In the genomic region with DNA sequence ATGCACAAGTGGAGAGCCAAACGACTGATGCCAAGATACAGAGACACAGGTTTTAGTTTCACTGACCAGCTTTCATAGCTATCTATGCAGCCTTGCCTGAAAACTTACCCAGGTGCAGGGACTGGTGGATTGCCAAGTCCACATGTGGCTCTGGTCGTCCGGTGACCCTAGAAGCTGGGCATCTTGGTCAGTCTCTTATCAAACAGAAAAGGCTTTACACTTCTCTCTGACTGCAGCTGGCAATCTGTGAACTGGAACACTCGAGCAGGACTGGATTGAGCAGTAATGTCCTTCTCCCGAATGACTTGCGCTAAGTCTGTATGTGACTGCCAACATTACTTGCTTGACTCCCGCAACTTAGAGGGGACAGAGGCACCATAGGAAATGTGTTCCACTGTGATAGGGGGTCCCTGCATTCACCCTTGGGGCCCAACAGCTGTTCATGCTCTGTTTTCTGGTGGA, we compare ENCODE assay signal across 24 cellular contexts.
DNase-seq lines count a peak whose midpoint lies in the region; ATAC-seq and TF ChIP-seq lines count a peak whose summit lies in the region.
"Had no signal": no experiment of that assay in that cellular context is flagged by ENCODE, and none has a peak within 500 bp of the region (broad histone marks: within the 10 kb centered on the region; RNA-seq: fewer than 3 reads in every experiment).

No MANE protein-coding gene starts in this region.

- DNase-seq in SK-N-SH (peak; percentile 8), WTC11 (ENCODE audit: low spot score) (no peak), brain pericyte (ENCODE audit: low read depth, low spot score) (peak; percentile 5), lower lobe of right lung (no peak), substantia nigra (lab: John Stamatoyannopoulos, UW) (no peak)
- no peak for DNase-seq in activated naive CD8-positive, alpha-beta T cell treated with anti-CD3 and anti-CD28 coated beads, Interleukin-2, amount 50 U/mL, for 24 hours
- DNase-seq in stimulated activated CD4-positive, alpha-beta T cell treated with anti-CD3 and anti-CD28 coated beads, Interleukin-12 subunit alpha, Interleukin-12 subunit beta, amount 100 ng/mL, for 4 hours = no peak
- DNase-seq: C1 segment of cervical spinal cord; CD4-positive, alpha-beta memory T cell; COR-L47; DMS79; EL; GDM1; KG1; MG63; NCI-H2081; NCI-H345; NCI-H774; SIG-M5 had no signal

- TF ChIP-seq CTCF in SK-N-SH (IDR thresholded peaks at IDR 0.05) = no peak
- no peak for TF ChIP-seq CTCF in WTC11 (IDR thresholded peaks at IDR 0.05)
- no peak for TF ChIP-seq CTCF in lower lobe of right lung (IDR thresholded peaks at IDR 0.05)

- no peak for TF ChIP-seq EP300 in SK-N-SH (IDR thresholded peaks at IDR 0.05; ENCODE audit: borderline replicate concordance in 1 of 2, low read depth in 1 of 2, low read length in 1 of 2)

- H3K4me3 ChIP-seq in SK-N-SH (ENCODE audit: low read depth in 2 of 2, low read length in 1 of 2) = no peak overlapping the region
- H3K4me3 ChIP-seq in lower lobe of right lung = no peak overlapping the region
- H3K4me3 ChIP-seq: GM12878, MG63, SK-N-MC had no signal

- H3K27ac ChIP-seq in SK-N-SH (ENCODE audit: low read depth in 2 of 2, low read length in 1 of 2) = no peak overlapping the region
- no peak overlapping the region for H3K27ac ChIP-seq in lower lobe of right lung
- no peak overlapping the region for H3K27ac ChIP-seq in substantia nigra (ENCODE audit: low read depth, low read length, poor library complexity, severe bottlenecking)
- H3K27ac ChIP-seq: RWPE1, SK-N-MC had no signal

- H3K4me1 Mint-ChIP-seq in WTC11 = peaks cover 10% of the 10 kb centered on the region
- H3K4me1 Mint-ChIP-seq in activated naive CD8-positive, alpha-beta T cell treated with anti-CD3 and anti-CD28 coated beads, Interleukin-2, amount 50 U/mL, for 24 hours = no peaks in the 10 kb centered on the region
- H3K4me1 Mint-ChIP-seq: CD4-positive, alpha-beta memory T cell had no signal

- peaks cover 5% of the 10 kb centered on the region; the same call in 1 of the 2 replicates for H3K36me3 Mint-ChIP-seq in WTC11
- no peaks in the 10 kb centered on the region for H3K36me3 Mint-ChIP-seq in activated naive CD8-positive, alpha-beta T cell treated with anti-CD3 and anti-CD28 coated beads, Interleukin-2, amount 50 U/mL, for 24 hours (ENCODE audit: low read depth)
- H3K36me3 Mint-ChIP-seq: CD4-positive, alpha-beta memory T cell had no signal

- H3K9me3 ChIP-seq in SK-N-SH = no peaks in the 10 kb centered on the region
- no peaks in the 10 kb centered on the region for H3K9me3 ChIP-seq in lower lobe of right lung
- H3K9me3 ChIP-seq: MG63 had no signal

- no peak overlapping the region for H3K27ac Mint-ChIP-seq in WTC11
- no peak overlapping the region for H3K27ac Mint-ChIP-seq in activated naive CD8-positive, alpha-beta T cell treated with anti-CD3 and anti-CD28 coated beads, Interleukin-2, amount 50 U/mL, for 24 hours

- peaks cover 0 to 5% of the 10 kb centered on the region in 2 experiments; a peak in 1 of 4 replicates for H3K4me1 ChIP-seq in SK-N-SH (ENCODE audit: control insufficient read depth in 1 of 2, insufficient read depth in 2 of 2, low read depth in 1 of 2, low read length in 1 of 2)
- no peaks in the 10 kb centered on the region for H3K4me1 ChIP-seq in lower lobe of right lung

- H3K36me3 ChIP-seq in SK-N-SH (replicated peaks in 1 of 2; ENCODE audit: control insufficient read depth in 1 of 2, insufficient read depth in 2 of 2, low read length in 1 of 2) = no peaks in the 10 kb centered on the region
- no peaks in the 10 kb centered on the region for H3K36me3 ChIP-seq in lower lobe of right lung
- H3K36me3 ChIP-seq: MG63 had no signal

- no peak overlapping the region for H3K9ac ChIP-seq in SK-N-SH

- no peaks in the 10 kb centered on the region for H3K79me2 ChIP-seq in SK-N-SH (ENCODE audit: insufficient read depth)

- ATAC-seq in SK-N-SH treated with all-trans-retinoic acid at 6 μM for 48 hours (no peak), WTC11 (no peak), lower lobe of right lung (peak; percentile 9 to 21)
- ATAC-seq in activated naive CD8-positive, alpha-beta T cell treated with anti-CD3 and anti-CD28 coated beads, Interleukin-2, amount 50 U/mL, for 24 hours = no peak
- ATAC-seq: GM12878, HCT116 had no signal

- peaks cover 35% of the 10 kb centered on the region; the same call in 1 of the 2 replicates for H3K27me3 ChIP-seq in SK-N-SH (ENCODE audit: insufficient read depth)
- peaks cover 5% of the 10 kb centered on the region for H3K27me3 ChIP-seq in lower lobe of right lung (ENCODE audit: low read depth)

- CTCF ChIA-PET in SK-N-SH (lab: Yijun Ruan, JAX) = interaction anchor here (1.1 to 2.1 kb wide), 3 partner anchors 14 to 320 kb away, joined by 3 to 9 read pairs (median 5); no protein-coding TSS in a partner anchor
- CTCF ChIA-PET in WTC11 (lab: Charles Lee) = interaction anchor here (1.7 kb wide), 1 partner anchor 38 kb away, joined by 9 read pairs; no protein-coding TSS in a partner anchor

- no peak overlapping the region for H2AFZ ChIP-seq in SK-N-SH (ENCODE audit: low read depth)

- no peak overlapping the region for H3K4me3 Mint-ChIP-seq in WTC11
- H3K4me3 Mint-ChIP-seq in activated naive CD8-positive, alpha-beta T cell treated with anti-CD3 and anti-CD28 coated beads, Interleukin-2, amount 50 U/mL, for 24 hours = no peak overlapping the region
- H3K4me3 Mint-ChIP-seq: CD4-positive, alpha-beta memory T cell had no signal

- no peaks in the 10 kb centered on the region for H3F3A ChIP-seq in SK-N-SH (replicated peaks; ENCODE audit: insufficient read depth)

- intact Hi-C loops in lower lobe of right lung (cut with DNase I) = no loop called here

- TF ChIP-seq RAD21 in SK-N-SH (IDR thresholded peaks at IDR 0.05; ENCODE audit: low read length) = no peak

- H3K4me2 ChIP-seq in SK-N-SH = no peak overlapping the region

- H3K9me3 Mint-ChIP-seq in WTC11 = 0 out of 2 replicates have a peak, but pooled peaks cover 5% of the 10 kb centered on the region
- no peaks in the 10 kb centered on the region for H3K9me3 Mint-ChIP-seq in activated naive CD8-positive, alpha-beta T cell treated with anti-CD3 and anti-CD28 coated beads, Interleukin-2, amount 50 U/mL, for 24 hours
- H3K9me3 Mint-ChIP-seq: CD4-positive, alpha-beta memory T cell had no signal

- no peaks in the 10 kb centered on the region for H4K20me1 ChIP-seq in SK-N-SH (ENCODE audit: insufficient read depth)

- peaks cover 25% of the 10 kb centered on the region for H3K27me3 Mint-ChIP-seq in WTC11 (ENCODE audit: low read depth)
- H3K27me3 Mint-ChIP-seq in activated naive CD8-positive, alpha-beta T cell treated with anti-CD3 and anti-CD28 coated beads, Interleukin-2, amount 50 U/mL, for 24 hours = peaks cover 13% of the 10 kb centered on the region

- WGBS in SK-N-SH (ENCODE audit: low lambda C conversion rate) = 48% methylated on average over 6 of the region's 7 CpGs

- POLR2A ChIA-PET in SK-N-SH (lab: Yijun Ruan, JAX) (no interaction called here), WTC11 (lab: Charles Lee) (interaction anchor here (1.1 kb wide), 1 partner anchor 80 kb away, joined by 3 read pairs; no protein-coding TSS in a partner anchor)

- H3K9me2 ChIP-seq in SK-N-SH = no peaks in the 10 kb centered on the region

TF ChIP-seq in SK-N-SH, 30 proteins besides CTCF, POLR2A, EP300 and RAD21:
- TF ChIP-seq CHD2 (IDR thresholded peaks at IDR 0.05; ENCODE audit: low read length, partially characterized antibody) = no peak

TF ChIP-seq in SK-N-SH treated with all-trans-retinoic acid at 6 μM for 48 hours, 23 proteins besides CTCF, POLR2A, EP300 and RAD21 (continues in another document):
- TF ChIP-seq RARB (CRISPR knock-in tag; IDR thresholded peaks at IDR 0.05) = no peak
- TF ChIP-seq, protein P1, sequence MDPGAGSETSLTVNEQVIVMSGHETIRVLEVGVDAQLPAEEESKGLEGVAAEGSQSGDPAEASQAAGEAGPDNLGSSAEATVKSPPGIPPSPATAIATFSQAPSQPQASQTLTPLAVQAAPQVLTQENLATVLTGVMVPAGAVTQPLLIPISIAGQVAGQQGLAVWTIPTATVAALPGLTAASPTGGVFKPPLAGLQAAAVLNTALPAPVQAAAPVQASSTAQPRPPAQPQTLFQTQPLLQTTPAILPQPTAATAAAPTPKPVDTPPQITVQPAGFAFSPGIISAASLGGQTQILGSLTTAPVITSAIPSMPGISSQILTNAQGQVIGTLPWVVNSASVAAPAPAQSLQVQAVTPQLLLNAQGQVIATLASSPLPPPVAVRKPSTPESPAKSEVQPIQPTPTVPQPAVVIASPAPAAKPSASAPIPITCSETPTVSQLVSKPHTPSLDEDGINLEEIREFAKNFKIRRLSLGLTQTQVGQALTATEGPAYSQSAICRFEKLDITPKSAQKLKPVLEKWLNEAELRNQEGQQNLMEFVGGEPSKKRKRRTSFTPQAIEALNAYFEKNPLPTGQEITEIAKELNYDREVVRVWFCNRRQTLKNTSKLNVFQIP (CRISPR knock-in tag; IDR thresholded peaks at IDR 0.05; ENCODE audit: borderline replicate concordance, low read depth) = no peak
- TF ChIP-seq OSR1 (CRISPR knock-in tag; IDR thresholded peaks at IDR 0.05) = no peak
- no peak for TF ChIP-seq ZFP3 (CRISPR knock-in tag; IDR thresholded peaks at IDR 0.05)
- no peak for TF ChIP-seq ZNF70 (CRISPR knock-in tag; IDR thresholded peaks at IDR 0.05)

TF ChIP-seq in WTC11, 78 proteins besides CTCF, POLR2A, EP300 and RAD21 (continues in another document):
- TF ChIP-seq, protein P2, sequence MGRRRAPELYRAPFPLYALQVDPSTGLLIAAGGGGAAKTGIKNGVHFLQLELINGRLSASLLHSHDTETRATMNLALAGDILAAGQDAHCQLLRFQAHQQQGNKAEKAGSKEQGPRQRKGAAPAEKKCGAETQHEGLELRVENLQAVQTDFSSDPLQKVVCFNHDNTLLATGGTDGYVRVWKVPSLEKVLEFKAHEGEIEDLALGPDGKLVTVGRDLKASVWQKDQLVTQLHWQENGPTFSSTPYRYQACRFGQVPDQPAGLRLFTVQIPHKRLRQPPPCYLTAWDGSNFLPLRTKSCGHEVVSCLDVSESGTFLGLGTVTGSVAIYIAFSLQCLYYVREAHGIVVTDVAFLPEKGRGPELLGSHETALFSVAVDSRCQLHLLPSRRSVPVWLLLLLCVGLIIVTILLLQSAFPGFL (CRISPR knock-in tag; IDR thresholded peaks at IDR 0.05; ENCODE audit: borderline replicate concordance) = no peak
- TF ChIP-seq ZNF219 (CRISPR knock-in tag; IDR thresholded peaks at IDR 0.05; ENCODE audit: borderline replicate concordance) = no peak
- no peak for TF ChIP-seq CREB1 (CRISPR knock-in tag; IDR thresholded peaks at IDR 0.05)

Comparison
In these comparisons a context has a peak if more than half of its experiments do, and no peak if none do; other contexts are left out.
1. DNase-seq: peak in SK-N-SH (single experiment) and brain pericyte (single experiment); none in WTC11 (single experiment), lower lobe of right lung (single experiment), activated naive CD8-positive, alpha-beta T cell treated with anti-CD3 and anti-CD28 coated beads, Interleukin-2, amount 50 U/mL, for 24 hours (single experiment), substantia nigra (0 of 49) and stimulated activated CD4-positive, alpha-beta T cell treated with anti-CD3 and anti-CD28 coated beads, Interleukin-12 subunit alpha, Interleukin-12 subunit beta, amount 100 ng/mL, for 4 hours (single experiment).
2. ATAC-seq: peak in lower lobe of right lung (2 of 2); none in SK-N-SH treated with all-trans-retinoic acid at 6 μM for 48 hours (single experiment), WTC11 (single experiment) and activated naive CD8-positive, alpha-beta T cell treated with anti-CD3 and anti-CD28 coated beads, Interleukin-2, amount 50 U/mL, for 24 hours (single experiment).